37 cellular contexts compared by ENCODE assay signal in the genomic region with DNA sequence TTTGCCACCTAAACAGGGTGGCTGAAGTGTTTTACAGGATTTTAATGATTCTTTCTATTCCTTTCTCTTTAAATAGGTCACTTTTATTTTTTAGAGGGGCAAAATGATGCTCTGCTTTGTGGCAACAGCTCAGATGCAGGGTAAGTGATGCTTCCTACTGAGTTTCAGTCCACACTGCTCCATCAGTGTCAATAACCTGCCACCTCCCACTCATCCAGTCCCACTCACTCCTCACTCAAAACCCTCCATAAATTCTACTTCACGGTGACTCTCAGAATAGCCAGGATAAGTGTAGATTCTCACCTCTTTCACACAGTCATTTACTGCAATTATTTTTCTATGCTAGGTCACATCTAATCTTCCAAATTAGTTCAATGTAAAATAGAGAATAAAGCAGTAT.
"Had no signal": no experiment of that assay in that cellular context is flagged by ENCODE, and none has a peak within 500 bp of the region (broad histone marks: within the 10 kb centered on the region; RNA-seq: fewer than 3 reads in every experiment).

No MANE protein-coding gene starts in this region.

- H3K4me3 Mint-ChIP-seq: activated naive CD4-positive, alpha-beta T cell treated with anti-CD3 and anti-CD28 coated beads for 36 hours; activated naive CD4-positive, alpha-beta T cell treated with anti-CD3 and anti-CD28 coated beads, Interleukin-2, amount 10 ng/mL, durations not matched to agents 7 days and 5 days; activated naive CD4-positive, alpha-beta T cell treated with anti-CD3 and anti-CD28 coated beads, Interleukin-2, amount 50 U/mL, for 24 hours; activated naive CD8-positive, alpha-beta T cell; activated naive CD8-positive, alpha-beta T cell treated with anti-CD3 and anti-CD28 coated beads for 36 hours; activated naive CD8-positive, alpha-beta T cell treated with anti-CD3 and anti-CD28 coated beads, Interleukin-2, amount 10 ng/mL, durations not matched to agents 7 days and 5 days; activated naive CD8-positive, alpha-beta T cell treated with anti-CD3 and anti-CD28 coated beads, Interleukin-2, amount 50 U/mL, for 24 hours; activated T-cell treated with anti-CD3 and anti-CD28 coated beads, Interleukin-2, amount 50 U/mL, for 24 hours; activated T-cell treated with anti-CD3 and anti-CD28 coated beads, Interleukin-2, amount 50 U/mL, for 4 hours; activated T-cell treated with anti-CD3 and anti-CD28 coated beads, Interleukin-2, amount 50 U/mL, for 72 hours; activated T-helper 1 cell treated with anti-CD3 and anti-CD28 coated beads, Interleukin-12 subunit alpha, Interleukin-12 subunit beta, Interleukin-2, Interleukin-4 antibody, amounts not matched to agents 30 ng/mL and 10 ng/mL and 1 ng/mL, durations not matched to agents 14 hours and 24 hours and 36 hours; activated T-helper 17 cell treated with anti-CD3 and anti-CD28 coated beads, Interleukin-2, amount 50 U/mL, for 72 hours; brain; central memory CD8-positive, alpha-beta T cell had no signal

- H3K4me1 ChIP-seq: adrenal gland, ascending aorta, body of pancreas, breast epithelium had no signal

- H3K4me3 ChIP-seq: adrenal gland, ascending aorta, body of pancreas, breast epithelium, cardiac muscle cell had no signal

- H3K27me3 ChIP-seq: adrenal gland, ascending aorta, body of pancreas, brain microvascular endothelial cell, breast epithelium, cardiac muscle cell had no signal

- H3K27ac Mint-ChIP-seq: activated naive CD4-positive, alpha-beta T cell treated with anti-CD3 and anti-CD28 coated beads for 36 hours; activated naive CD4-positive, alpha-beta T cell treated with anti-CD3 and anti-CD28 coated beads, Interleukin-2, amount 10 ng/mL, durations not matched to agents 7 days and 5 days; activated naive CD4-positive, alpha-beta T cell treated with anti-CD3 and anti-CD28 coated beads, Interleukin-2, amount 50 U/mL, for 24 hours; activated naive CD4-positive, alpha-beta T cell treated with anti-CD3 and anti-CD28 coated beads, Interleukin-2, amount 50 U/mL, for 72 hours; activated naive CD8-positive, alpha-beta T cell; activated naive CD8-positive, alpha-beta T cell treated with anti-CD3 and anti-CD28 coated beads for 36 hours; activated naive CD8-positive, alpha-beta T cell treated with anti-CD3 and anti-CD28 coated beads, Interleukin-2, amount 10 ng/mL, durations not matched to agents 7 days and 5 days; activated naive CD8-positive, alpha-beta T cell treated with anti-CD3 and anti-CD28 coated beads, Interleukin-2, amount 50 U/mL, for 24 hours; activated T-cell treated with anti-CD3 and anti-CD28 coated beads, Interleukin-2, amount 50 U/mL, for 24 hours; activated T-cell treated with anti-CD3 and anti-CD28 coated beads, Interleukin-2, amount 50 U/mL, for 72 hours; activated T-helper 1 cell treated with anti-CD3 and anti-CD28 coated beads, Interleukin-12 subunit alpha, Interleukin-12 subunit beta, Interleukin-2, Interleukin-4 antibody, amounts not matched to agents 30 ng/mL and 10 ng/mL and 1 ng/mL, durations not matched to agents 14 hours and 24 hours and 36 hours; activated T-helper 17 cell treated with anti-CD3 and anti-CD28 coated beads, Interleukin-2, amount 50 U/mL, for 72 hours; activated T-helper 2 cell treated with anti-CD3 and anti-CD28 coated beads, Interferon-gamma antibody, Interleukin-2, Interleukin-4, amounts not matched to agents 10 μg/mL and 5 μg/mL and 100 μg/mL, durations not matched to agents 14 hours and 24 hours and 36 hours; brain had no signal

- ATAC-seq: activated naive CD4-positive, alpha-beta T cell treated with anti-CD3 and anti-CD28 coated beads, Interleukin-2, amount 50 U/mL, for 72 hours; activated naive CD8-positive, alpha-beta T cell treated with anti-CD3 and anti-CD28 coated beads, Interleukin-2, amount 50 U/mL, for 24 hours; activated T-cell treated with anti-CD3 and anti-CD28 coated beads, Interleukin-2, amount 50 U/mL, for 4 hours; activated T-cell treated with anti-CD3 and anti-CD28 coated beads, Interleukin-2, amount 50 U/mL, for 72 hours; activated T-helper 17 cell treated with anti-CD3 and anti-CD28 coated beads, Interleukin-2, amount 50 U/mL, for 72 hours; body of pancreas had no signal

- H3K27me3 Mint-ChIP-seq: activated naive CD4-positive, alpha-beta T cell treated with anti-CD3 and anti-CD28 coated beads, Interleukin-2, amount 10 ng/mL, durations not matched to agents 7 days and 5 days; brain had no signal

- DNase-seq: activated effector memory CD4-positive, alpha-beta T cell treated with anti-CD3 and anti-CD28 coated beads, Interleukin-2, amount 50 U/mL, for 16 hours; activated effector memory CD4-positive, alpha-beta T cell treated with Interleukin-2 at 50 U/mL for 16 hours; activated gamma-delta T cell; activated gamma-delta T cell treated with Interleukin-2 at 50 U/mL for 16 hours; activated naive CD4-positive, alpha-beta T cell; activated naive CD4-positive, alpha-beta T cell treated with anti-CD3 and anti-CD28 coated beads for 36 hours; activated naive CD4-positive, alpha-beta T cell treated with anti-CD3 and anti-CD28 coated beads, Interleukin-2, amount 10 ng/mL, durations not matched to agents 7 days and 5 days; activated naive CD4-positive, alpha-beta T cell treated with anti-CD3 and anti-CD28 coated beads, Interleukin-2, amount 50 U/mL, for 16 hours; activated naive CD4-positive, alpha-beta T cell treated with Interleukin-2 at 50 U/mL for 16 hours; activated naive CD8-positive, alpha-beta T cell treated with anti-CD3 and anti-CD28 coated beads for 36 hours; activated naive CD8-positive, alpha-beta T cell treated with anti-CD3 and anti-CD28 coated beads, Interleukin-2, amount 10 ng/mL, durations not matched to agents 7 days and 5 days; activated naive CD8-positive, alpha-beta T cell treated with anti-CD3 and anti-CD28 coated beads, Interleukin-2, amount 50 U/mL, for 24 hours; activated T-cell treated with anti-CD3 and anti-CD28 coated beads, Interleukin-2, amount 50 U/mL, for 24 hours; activated T-cell treated with anti-CD3 and anti-CD28 coated beads, Interleukin-2, amount 50 U/mL, for 4 hours; activated T-cell treated with anti-CD3 and anti-CD28 coated beads, Interleukin-2, amount 50 U/mL, for 48 hours; activated T-cell treated with anti-CD3 and anti-CD28 coated beads, Interleukin-2, amount 50 U/mL, for 72 hours; adrenal gland; amniotic stem cell; amygdala; anterior cingulate cortex; aorta; body of pancreas; brain microvascular endothelial cell; caudate nucleus; central memory CD4-positive, alpha-beta T cell; cerebellar nuclear complex had no signal

- H3K9me3 Mint-ChIP-seq: activated naive CD4-positive, alpha-beta T cell treated with anti-CD3 and anti-CD28 coated beads for 36 hours; activated naive CD4-positive, alpha-beta T cell treated with anti-CD3 and anti-CD28 coated beads, Interleukin-2, amount 10 ng/mL, durations not matched to agents 7 days and 5 days; activated naive CD4-positive, alpha-beta T cell treated with anti-CD3 and anti-CD28 coated beads, Interleukin-2, amount 50 U/mL, for 24 hours; activated naive CD4-positive, alpha-beta T cell treated with anti-CD3 and anti-CD28 coated beads, Interleukin-2, amount 50 U/mL, for 72 hours; activated naive CD8-positive, alpha-beta T cell treated with anti-CD3 and anti-CD28 coated beads for 36 hours; activated naive CD8-positive, alpha-beta T cell treated with anti-CD3 and anti-CD28 coated beads, Interleukin-2, amount 10 ng/mL, durations not matched to agents 7 days and 5 days; activated naive CD8-positive, alpha-beta T cell treated with anti-CD3 and anti-CD28 coated beads, Interleukin-2, amount 50 U/mL, for 24 hours; activated T-cell treated with anti-CD3 and anti-CD28 coated beads, Interleukin-2, amount 50 U/mL, for 24 hours; activated T-cell treated with anti-CD3 and anti-CD28 coated beads, Interleukin-2, amount 50 U/mL, for 4 hours; activated T-cell treated with anti-CD3 and anti-CD28 coated beads, Interleukin-2, amount 50 U/mL, for 72 hours; activated T-helper 1 cell treated with anti-CD3 and anti-CD28 coated beads, Interleukin-12 subunit alpha, Interleukin-12 subunit beta, Interleukin-2, Interleukin-4 antibody, amounts not matched to agents 30 ng/mL and 10 ng/mL and 1 ng/mL, durations not matched to agents 14 hours and 24 hours and 36 hours; activated T-helper 2 cell treated with anti-CD3 and anti-CD28 coated beads, Interferon-gamma antibody, Interleukin-2, Interleukin-4, amounts not matched to agents 10 μg/mL and 5 μg/mL and 100 μg/mL, durations not matched to agents 14 hours and 24 hours and 36 hours; brain; central memory CD8-positive, alpha-beta T cell had no signal

- H3K9me3 ChIP-seq: adrenal gland, ascending aorta, body of pancreas, breast epithelium had no signal

- H3K27ac ChIP-seq: adrenal gland, ascending aorta, body of pancreas, brain microvascular endothelial cell, breast epithelium, cardiac muscle cell had no signal

- H3K36me3 Mint-ChIP-seq: activated naive CD4-positive, alpha-beta T cell treated with anti-CD3 and anti-CD28 coated beads, Interleukin-2, amount 10 ng/mL, durations not matched to agents 7 days and 5 days; activated naive CD4-positive, alpha-beta T cell treated with anti-CD3 and anti-CD28 coated beads, Interleukin-2, amount 50 U/mL, for 24 hours; activated naive CD4-positive, alpha-beta T cell treated with anti-CD3 and anti-CD28 coated beads, Interleukin-2, amount 50 U/mL, for 72 hours; activated naive CD8-positive, alpha-beta T cell; activated naive CD8-positive, alpha-beta T cell treated with anti-CD3 and anti-CD28 coated beads for 36 hours; activated naive CD8-positive, alpha-beta T cell treated with anti-CD3 and anti-CD28 coated beads, Interleukin-2, amount 10 ng/mL, durations not matched to agents 7 days and 5 days had no signal

- H3K4me1 Mint-ChIP-seq: activated naive CD4-positive, alpha-beta T cell treated with anti-CD3 and anti-CD28 coated beads, Interleukin-2, amount 10 ng/mL, durations not matched to agents 7 days and 5 days; activated naive CD4-positive, alpha-beta T cell treated with anti-CD3 and anti-CD28 coated beads, Interleukin-2, amount 50 U/mL, for 24 hours; activated naive CD8-positive, alpha-beta T cell treated with anti-CD3 and anti-CD28 coated beads for 36 hours; activated naive CD8-positive, alpha-beta T cell treated with anti-CD3 and anti-CD28 coated beads, Interleukin-2, amount 50 U/mL, for 24 hours; brain; central memory CD8-positive, alpha-beta T cell had no signal

- H3K36me3 ChIP-seq: adrenal gland, ascending aorta, brain microvascular endothelial cell, breast epithelium, cardiac muscle cell had no signal
